ENCODE assay signal across 14 cellular contexts in genomic region chr19:32673573-32673972, GRCh38. TPM values are rescaled to one million over a fixed set of nuclear protein-coding genes. Genes with fewer than 3 reads are reported as not detected.
DNase-seq lines count a peak whose midpoint lies in the region; ATAC-seq, FAIRE-seq and TF ChIP-seq lines count a peak whose summit lies in the region.
"Had no signal": no experiment of that assay in that cellular context is flagged by ENCODE, and none has a peak within 500 bp of the region (broad histone marks: within the 10 kb centered on the region; RNA-seq: fewer than 3 reads in every experiment).

No MANE protein-coding gene starts in this region.

- no peak overlapping the region for H2BK120ac ChIP-seq in H1 (replicated peaks; ENCODE audit: low read depth, low read length)

- H2BK5ac ChIP-seq in H1 (ENCODE audit: low read depth, low read length), result no peak overlapping the region

- TF ChIP-seq EP300 in H1 (IDR thresholded peaks at IDR 0.05; ENCODE audit: borderline replicate concordance in 1 of 2, low read depth in 2 of 2, low read length in 2 of 2), result no peak

- H3K79me2 ChIP-seq in MM.1S (ENCODE audit: low read length) (peaks cover 55% of the 10 kb centered on the region), H1 (ENCODE audit: control insufficient read depth in 1 of 2, insufficient read depth in 2 of 2, low read length in 2 of 2) (peaks cover 3 to 56% of the 10 kb centered on the region in 2 experiments; a peak in 3 of 4 replicates), osteoblast (ENCODE audit: insufficient read depth, low read length) (peaks cover 61% of the 10 kb centered on the region)

- H2BK15ac ChIP-seq in H1 (ENCODE audit: low read length), result no peak overlapping the region

- H3K4me1 ChIP-seq in MM.1S (ENCODE audit: low read length) (0 out of 2 replicates have a peak, but pooled peaks cover 6% of the 10 kb centered on the region), H1 (replicated peaks in 1 of 4; ENCODE audit: control insufficient read depth in 3 of 4, insufficient read depth in 4 of 4, low read length in 3 of 4) (peaks cover 8 to 16% (median 11%) of the 10 kb centered on the region in 4 experiments; a peak in 6 of 7 replicates), osteoblast (ENCODE audit: insufficient read depth, low read length) (peaks cover 10% of the 10 kb centered on the region)

- no peak overlapping the region for H3K4ac ChIP-seq in H1 (replicated peaks; ENCODE audit: insufficient read length, low read depth, low read length)

- no peak for FAIRE-seq in H1 (lab: Jason Lieb, UNC)
- FAIRE-seq: GM12891, islet of Langerhans had no signal

- H3K4me3 ChIP-seq in GM06990 (replicated peaks; ENCODE audit: low read depth, low read length) (peak overlapping the region; percentile 95), MM.1S (ENCODE audit: low read length) (no peak overlapping the region), H1 (ENCODE audit: extremely low read depth in 1 of 4, insufficient read depth in 2 of 4, low read depth in 3 of 4, low read length in 4 of 4) (peak overlapping the region in 2 of 4 experiments; percentile 88 to 91; a peak in 2 of 8 replicates), osteoblast (ENCODE audit: insufficient read depth, low read length) (no peak overlapping the region)

- POLR2A ChIA-PET in H1 (lab: Charles Lee; ENCODE audit: partially characterized antibody), result interaction anchor here (0.6 to 1.0 kb wide), 4 partner anchors 21 to 1545 kb away, joined by 3 to 4 read pairs (median 4); no protein-coding TSS in a partner anchor

- H2BK12ac ChIP-seq in H1 (ENCODE audit: low read depth, low read length), result no peak overlapping the region

- H3K27ac ChIP-seq in MM.1S (ENCODE audit: low read length) (no peak overlapping the region), H1 (ENCODE audit: low read depth, low read length) (no peak overlapping the region), osteoblast (ENCODE audit: low read depth, low read length) (no peak overlapping the region)
- H3K27ac ChIP-seq: cardiac muscle cell had no signal

- no peaks in the 10 kb centered on the region for H3K27me3 ChIP-seq in GM06990 (replicated peaks; ENCODE audit: control insufficient read depth, insufficient read depth, low read length)
- no peaks in the 10 kb centered on the region for H3K27me3 ChIP-seq in MM.1S (replicated peaks; ENCODE audit: insufficient read depth, low read length)
- peaks cover 20 to 30% (median 26%) of the 10 kb centered on the region in 4 experiments for H3K27me3 ChIP-seq in H1 (replicated peaks in 1 of 4; ENCODE audit: control insufficient read depth in 3 of 4, extremely low read depth in 1 of 4, insufficient read depth in 3 of 4, low read length in 3 of 4)
- peaks cover 22% of the 10 kb centered on the region for H3K27me3 ChIP-seq in osteoblast (ENCODE audit: insufficient read depth, low read length)

- no peak overlapping the region for H3K56ac ChIP-seq in H1 (replicated peaks; ENCODE audit: insufficient read length, low read depth, low read length)

- H4K91ac ChIP-seq in H1 (replicated peaks; ENCODE audit: insufficient read length, low read length), result no peak overlapping the region

- peaks cover 20% of the 10 kb centered on the region for H3K79me1 ChIP-seq in H1 (ENCODE audit: low read depth, low read length)

- H2AFZ ChIP-seq in MM.1S (ENCODE audit: low read length), result no peak overlapping the region
- H2AFZ ChIP-seq in H1 (ENCODE audit: low read length), result no peak overlapping the region
- no peak overlapping the region for H2AFZ ChIP-seq in osteoblast (ENCODE audit: low read length)

- H3K9ac ChIP-seq in MM.1S (ENCODE audit: low read length) (no peak overlapping the region), H1 (replicated peaks in 1 of 4; ENCODE audit: extremely low read depth in 1 of 4, low read depth in 3 of 4, low read length in 3 of 4) (no peak overlapping the region)

- H4K5ac ChIP-seq in H1 (ENCODE audit: insufficient read length, low read depth, low read length), result no peak overlapping the region

- DNase-seq in GM06990 (ENCODE audit: extremely low read depth, insufficient read length) (no peak), MM.1S (no peak), H1 (ENCODE audit: low read depth in 1 of 2, low spot score in 2 of 2) (no peak), osteoblast (ENCODE audit: insufficient read length, low spot score, missing footprints) (no peak), AG20443 (ENCODE audit: low spot score) (no peak)
- no peak for DNase-seq in NK-92 treated with Interleukin-12 subunit alpha and Interleukin-12 subunit beta, amount 100 ng/mL, for 24 hours (lab: John Stamatoyannopoulos, UW)
- DNase-seq: HCEC 1CT had no signal

- TF ChIP-seq CTCF in GM06990 (IDR thresholded peaks at IDR 0.05; ENCODE audit: insufficient read depth, low read length, poor library complexity, severe bottlenecking), result no peak
- no peak for TF ChIP-seq CTCF in MM.1S (IDR thresholded peaks at IDR 0.05; ENCODE audit: low read length)
- no peak for TF ChIP-seq CTCF in H1 (IDR thresholded peaks at IDR 0.05; ENCODE audit: control extremely low read depth in 1 of 3, insufficient read depth in 1 of 3, low read depth in 1 of 3, low read length in 3 of 3)
- no peak for TF ChIP-seq CTCF in osteoblast (IDR thresholded peaks at IDR 0.05; ENCODE audit: extremely low read depth, low read depth, low read length)

- H3K4me2 ChIP-seq in MM.1S (ENCODE audit: low read depth, low read length), result peak overlapping the region; percentile 98; the same call in 1 of the 2 replicates
- peak overlapping the region; percentile 7 to 91; a peak in 3 of 4 replicates for H3K4me2 ChIP-seq in H1 (ENCODE audit: insufficient read depth in 1 of 2, low read depth in 2 of 2, low read length in 2 of 2)
- peak overlapping the region; percentile 80 for H3K4me2 ChIP-seq in osteoblast (ENCODE audit: insufficient read depth, low read length)

- H3K18ac ChIP-seq in H1 (ENCODE audit: extremely low read depth, low read length), result no peak overlapping the region

- no peak overlapping the region for H2BK20ac ChIP-seq in H1 (ENCODE audit: low read length)

- H3K36me3 ChIP-seq in GM06990 (ENCODE audit: control insufficient read depth, insufficient read depth, low read length) (peaks cover 2% of the 10 kb centered on the region; the same call in 1 of the 2 replicates), MM.1S (replicated peaks; ENCODE audit: insufficient read depth, low read length) (no peaks in the 10 kb centered on the region), H1 (ENCODE audit: control insufficient read depth in 2 of 4, insufficient read depth in 4 of 4, low read length in 3 of 4) (peaks cover 0 to 6% (median 0%) of the 10 kb centered on the region in 4 experiments; a peak in 1 of 8 replicates), osteoblast (ENCODE audit: insufficient read depth, low read length) (no peaks in the 10 kb centered on the region)
- H3K36me3 ChIP-seq: cardiac muscle cell had no signal

- H2AK5ac ChIP-seq in H1 (ENCODE audit: low read depth, low read length), result no peak overlapping the region

- no peak for TF ChIP-seq RAD21 in H1 (IDR thresholded peaks at IDR 0.05 in 1 of 2, conservative IDR thresholded peaks at IDR 0.05 in 1 of 2; ENCODE audit: low read depth in 2 of 2, low read length in 2 of 2)

- H3K9me2 ChIP-seq in MM.1S (replicated peaks; ENCODE audit: insufficient read depth, low read length), result no peaks in the 10 kb centered on the region

- H3K23ac ChIP-seq in H1 (ENCODE audit: insufficient read length), result no peak overlapping the region

- no peaks in the 10 kb centered on the region for H3F3A ChIP-seq in MM.1S (ENCODE audit: insufficient read depth, low read length)

- CTCF ChIA-PET in H1 (lab: Charles Lee; ENCODE audit: partially characterized antibody), result interaction anchor here (0.6 to 0.8 kb wide), 4 partner anchors 22 to 1451 kb away, joined by 3 read pairs; no protein-coding TSS in a partner anchor

- TF ChIP-seq POLR2A in H1 (IDR thresholded peaks at IDR 0.05; ENCODE audit: control extremely low read depth in 1 of 2, low read depth in 2 of 2, low read length in 2 of 2), result no peak

- WGBS in H1 (ENCODE audit: extremely low coverage in 1 of 2, insufficient coverage in 1 of 2, insufficient read length in 1 of 2, insufficient replicate concordance in 2 of 2, low coverage in 1 of 2, low lambda C conversion rate in 2 of 2, missing lambda C conversion rate in 1 of 2), 2 experiments, result 87% methylated on average over 10 of the region's 10 CpGs; no CpG with 5 or more reads in 1 of the 2 experiments

- H4K20me1 ChIP-seq in MM.1S (ENCODE audit: insufficient read depth, low read length) (no peaks in the 10 kb centered on the region), H1 (replicated peaks in 1 of 2; ENCODE audit: control insufficient read depth in 1 of 2, insufficient read depth in 2 of 2, low read length in 2 of 2) (peaks cover 10 to 21% of the 10 kb centered on the region in 2 experiments), osteoblast (ENCODE audit: insufficient read depth, low read length) (peaks cover 34% of the 10 kb centered on the region)

- H3K23me2 ChIP-seq in H1 (ENCODE audit: low read depth, low read length), result peaks cover 14% of the 10 kb centered on the region; the same call in 1 of the 2 replicates

- no peak overlapping the region for H3K14ac ChIP-seq in H1 (ENCODE audit: insufficient read length)

- ATAC-seq in GM21515 (IDR thresholded peaks at IDR 0.05; ENCODE audit: unreplicated experiment), result no peak
- no peak for ATAC-seq in GM19397 (IDR thresholded peaks at IDR 0.05; ENCODE audit: unreplicated experiment)

- H3K9me3 ChIP-seq in MM.1S (replicated peaks; ENCODE audit: insufficient read depth, low read length) (no peaks in the 10 kb centered on the region), H1 (ENCODE audit: insufficient read depth in 2 of 2, low read depth in 1 of 2, low read length in 1 of 2) (no peaks in the 10 kb centered on the region; a peak in 1 of 4 replicates), osteoblast (ENCODE audit: low read depth, low read length) (no peaks in the 10 kb centered on the region)
- H3K9me3 ChIP-seq: spleen had no signal

- no peak overlapping the region for H4K8ac ChIP-seq in H1 (ENCODE audit: extremely low read depth, insufficient read depth, low read length)

RNA-seq across cellular contexts. Expression of gene ANKRD27, which starts 1.4 kb away (rescaled TPM):
- total RNA-seq in H1 (2021; fragmentation: NEBNext Ultra II Directional; extraction: Animal tissue kit (Norgen Biotek cat#: 25700)), result 55.7 and 57.4 TPM in 2 replicates
- 27.9 and 30.5 TPM in 2 replicates for polyA plus RNA-seq in H1 (2011; rRNA removed)
- polyA plus RNA-seq in H1 (2011; cell fraction: cytosol; rRNA removed), result 42.4 TPM
- polyA plus RNA-seq in H1 (2011; cell fraction: nucleus; rRNA removed), result 33.6 TPM
- 27.6 to 34.4 TPM (median 30.0 TPM) in 4 replicates for polyA plus RNA-seq in H1 (2012, experiment 1 of 2)
- 5.9 TPM for polyA plus RNA-seq in H1 (2012, experiment 2 of 2)
- 24.2 TPM for polyA plus RNA-seq in H1 (2013, experiment 1 of 2)
- 25.4 TPM for polyA plus RNA-seq in H1 (2013, experiment 2 of 2)
- 71.8 and 77.4 TPM in 2 replicates for polyA minus RNA-seq in H1 (2011; rRNA and poly(A)+ RNA removed)
- 37.1 TPM for polyA minus RNA-seq in H1 (2011; cell fraction: cytosol; rRNA and poly(A)+ RNA removed)
- polyA minus RNA-seq in H1 (2011; cell fraction: nucleus; rRNA and poly(A)+ RNA removed), result 36.4 TPM
- total RNA-seq in osteoblast, result 28.0 and 31.5 TPM in 2 replicates

RNA-seq across cellular contexts. Expression of gene RGS9BP, which starts 2.1 kb away (rescaled TPM):
- total RNA-seq in H1 (2021; fragmentation: NEBNext Ultra II Directional; extraction: Animal tissue kit (Norgen Biotek cat#: 25700)), result 0.26 and 0.33 TPM in 2 replicates
- 0.11 TPM in 2 replicates for polyA plus RNA-seq in H1 (2011; rRNA removed)
- 0.09 TPM for polyA plus RNA-seq in H1 (2011; cell fraction: cytosol; rRNA removed)
- polyA plus RNA-seq in H1 (2011; cell fraction: nucleus; rRNA removed), result 0.10 TPM
- polyA plus RNA-seq in H1 (2012, experiment 1 of 2), result 0.05 to 0.15 TPM (median 0.08 TPM) in 4 replicates
- 0.13 TPM for polyA plus RNA-seq in H1 (2012, experiment 2 of 2)
- 0.10 TPM for polyA plus RNA-seq in H1 (2013, experiment 1 of 2)
- polyA plus RNA-seq in H1 (2013, experiment 2 of 2), result 0.07 TPM
- polyA minus RNA-seq in H1 (2011; rRNA and poly(A)+ RNA removed), result 0.05 TPM in 1 of 2 replicates, not detected in the other
- 0.37 TPM for polyA minus RNA-seq in H1 (2011; cell fraction: cytosol; rRNA and poly(A)+ RNA removed)
- 0.40 TPM for polyA minus RNA-seq in H1 (2011; cell fraction: nucleus; rRNA and poly(A)+ RNA removed)
- total RNA-seq in osteoblast, result 0.59 and 0.72 TPM in 2 replicates
- polyA plus RNA-seq: cardiac muscle cell had no signal

RNA-seq across cellular contexts. Expression of gene NUDT19, which starts 18.0 kb away (rescaled TPM):
- total RNA-seq in H1 (2021; fragmentation: NEBNext Ultra II Directional; extraction: Animal tissue kit (Norgen Biotek cat#: 25700)), result 2.4 and 3.3 TPM in 2 replicates
- polyA plus RNA-seq in H1 (2011; rRNA removed), result 2.0 TPM in 2 replicates
- polyA plus RNA-seq in H1 (2011; cell fraction: cytosol; rRNA removed), result 1.6 TPM
- polyA plus RNA-seq in H1 (2011; cell fraction: nucleus; rRNA removed), result 1.7 TPM
- 1.3 to 1.7 TPM (median 1.4 TPM) in 4 replicates for polyA plus RNA-seq in H1 (2012, experiment 1 of 2)
- 1.8 TPM for polyA plus RNA-seq in H1 (2012, experiment 2 of 2)
- 1.8 TPM for polyA plus RNA-seq in H1 (2013, experiment 1 of 2)
- polyA plus RNA-seq in H1 (2013, experiment 2 of 2), result 1.7 TPM
- 0.73 and 1.2 TPM in 2 replicates for polyA minus RNA-seq in H1 (2011; rRNA and poly(A)+ RNA removed)
- 2.9 TPM for polyA minus RNA-seq in H1 (2011; cell fraction: cytosol; rRNA and poly(A)+ RNA removed)
- 3.5 TPM for polyA minus RNA-seq in H1 (2011; cell fraction: nucleus; rRNA and poly(A)+ RNA removed)
- total RNA-seq in osteoblast, result 8.3 and 12.4 TPM in 2 replicates

RNA-seq across cellular contexts. Expression of gene TDRD12, which starts 46.0 kb away (rescaled TPM):
- 0.73 and 0.88 TPM in 2 replicates for total RNA-seq in H1 (2021; fragmentation: NEBNext Ultra II Directional; extraction: Animal tissue kit (Norgen Biotek cat#: 25700))
- 0.36 and 0.39 TPM in 2 replicates for polyA plus RNA-seq in H1 (2011; rRNA removed)
- 0.40 TPM for polyA plus RNA-seq in H1 (2011; cell fraction: cytosol; rRNA removed)
- 0.61 TPM for polyA plus RNA-seq in H1 (2011; cell fraction: nucleus; rRNA removed)
- 0.40 to 0.81 TPM (median 0.59 TPM) in 4 replicates for polyA plus RNA-seq in H1 (2012, experiment 1 of 2)
- 0.05 TPM for polyA plus RNA-seq in H1 (2012, experiment 2 of 2)
- polyA plus RNA-seq in H1 (2013, experiment 1 of 2), result 0.63 TPM
- 0.66 TPM for polyA plus RNA-seq in H1 (2013, experiment 2 of 2)
- polyA minus RNA-seq in H1 (2011; rRNA and poly(A)+ RNA removed), result 0.28 and 0.32 TPM in 2 replicates
- not detected for polyA minus RNA-seq in H1 (2011; cell fraction: cytosol; rRNA and poly(A)+ RNA removed)
- 0.40 TPM for polyA minus RNA-seq in H1 (2011; cell fraction: nucleus; rRNA and poly(A)+ RNA removed)
- total RNA-seq in osteoblast, result under 0.01 and 0.36 TPM in 2 replicates
- total RNA-seq: NCI-H460 had no signal
